Comparison of ENCODE assay signal across 22 cellular contexts in genomic region chr10:103382769-103383168, GRCh38.
"Had no signal": no experiment of that assay in that cellular context is flagged by ENCODE, and none has a peak within 500 bp of the region (broad histone marks: within the 10 kb centered on the region; RNA-seq: fewer than 3 reads in every experiment).

No MANE protein-coding gene starts in this region.

- H3K27me3 Mint-ChIP-seq: activated CD4-positive, alpha-beta T cell treated with anti-CD3 and anti-CD28 coated beads, Interleukin-2, amount 10 ng/mL, durations not matched to agents 24 days and 14 days; activated naive CD4-positive, alpha-beta T cell treated with anti-CD3 and anti-CD28 coated beads, Interleukin-2, amount 10 ng/mL, durations not matched to agents 7 days and 5 days; activated naive CD8-positive, alpha-beta T cell treated with anti-CD3 and anti-CD28 coated beads, Interleukin-2, amount 50 U/mL, for 24 hours; naive thymus-derived CD8-positive, alpha-beta T cell; type B pancreatic cell had no signal

- H3K27ac Mint-ChIP-seq: activated CD4-positive, alpha-beta T cell treated with anti-CD3 and anti-CD28 coated beads, Interleukin-2, amount 10 ng/mL, durations not matched to agents 24 days and 14 days; activated CD8-positive, alpha-beta T cell treated with anti-CD3 and anti-CD28 coated beads, Interleukin-2, amount 10 ng/mL, durations not matched to agents 7 days and 5 days; activated naive CD4-positive, alpha-beta T cell treated with anti-CD3 and anti-CD28 coated beads, Interleukin-2, amount 10 ng/mL, durations not matched to agents 7 days and 5 days; activated naive CD8-positive, alpha-beta T cell treated with anti-CD3 and anti-CD28 coated beads, Interleukin-2, amount 50 U/mL, for 24 hours; type B pancreatic cell had no signal

- H3K4me1 Mint-ChIP-seq: activated CD4-positive, alpha-beta T cell treated with anti-CD3 and anti-CD28 coated beads, Interleukin-2, amount 10 ng/mL, durations not matched to agents 24 days and 14 days; activated naive CD4-positive, alpha-beta T cell treated with anti-CD3 and anti-CD28 coated beads, Interleukin-2, amount 10 ng/mL, durations not matched to agents 7 days and 5 days; activated naive CD8-positive, alpha-beta T cell treated with anti-CD3 and anti-CD28 coated beads, Interleukin-2, amount 50 U/mL, for 24 hours; naive thymus-derived CD8-positive, alpha-beta T cell had no signal

- FAIRE-seq: pancreas, small intestine had no signal

- DNase-seq: activated CD4-positive, alpha-beta T cell treated with anti-CD3 and anti-CD28 coated beads, Interleukin-2, amount 10 ng/mL, durations not matched to agents 24 days and 14 days; activated CD4-positive, CD25-positive, alpha-beta regulatory T cell; activated CD8-positive, alpha-beta T cell treated with anti-CD3 and anti-CD28 coated beads, Interleukin-2, amount 10 ng/mL, durations not matched to agents 7 days and 5 days; activated naive CD4-positive, alpha-beta T cell treated with anti-CD3 and anti-CD28 coated beads, Interleukin-2, amount 10 ng/mL, durations not matched to agents 7 days and 5 days; activated naive CD8-positive, alpha-beta T cell treated with anti-CD3 and anti-CD28 coated beads, Interleukin-2, amount 50 U/mL, for 24 hours; activated T-cell treated with anti-CD3 and anti-CD28 coated beads, Interleukin-2, amount 50 U/mL, for 4 hours; cerebellar nuclear complex; cortex of kidney; heart right ventricle; left ventricle myocardium superior; mesendoderm; naive thymus-derived CD8-positive, alpha-beta T cell; pancreas; right lobe of liver; small intestine; stimulated activated CD4-positive, alpha-beta T cell treated with anti-CD3 and anti-CD28 coated beads, Interleukin-15, amount 100 ng/mL, for 24 hours; stimulated activated CD4-positive, alpha-beta T cell treated with anti-CD3 and anti-CD28 coated beads, Interleukin-4, amount 100 ng/mL, for 1 hour; T-helper 9 cell; testis had no signal

- ATAC-seq: activated CD8-positive, alpha-beta T cell treated with anti-CD3 and anti-CD28 coated beads, Interleukin-2, amount 10 ng/mL, durations not matched to agents 7 days and 5 days; activated naive CD8-positive, alpha-beta T cell treated with anti-CD3 and anti-CD28 coated beads, Interleukin-2, amount 50 U/mL, for 24 hours; activated T-cell treated with anti-CD3 and anti-CD28 coated beads, Interleukin-2, amount 50 U/mL, for 4 hours; esophagus mucosa; gastroesophageal sphincter; heart right ventricle; left ventricle myocardium superior; naive thymus-derived CD8-positive, alpha-beta T cell; pancreas; right lobe of liver had no signal

- H3K9me3 Mint-ChIP-seq: activated CD4-positive, alpha-beta T cell treated with anti-CD3 and anti-CD28 coated beads, Interleukin-2, amount 10 ng/mL, durations not matched to agents 24 days and 14 days; activated naive CD4-positive, alpha-beta T cell treated with anti-CD3 and anti-CD28 coated beads, Interleukin-2, amount 10 ng/mL, durations not matched to agents 7 days and 5 days; activated naive CD8-positive, alpha-beta T cell treated with anti-CD3 and anti-CD28 coated beads, Interleukin-2, amount 50 U/mL, for 24 hours; activated T-cell treated with anti-CD3 and anti-CD28 coated beads, Interleukin-2, amount 50 U/mL, for 4 hours; naive thymus-derived CD8-positive, alpha-beta T cell; type B pancreatic cell had no signal

- H3K4me3 Mint-ChIP-seq: activated CD4-positive, alpha-beta T cell treated with anti-CD3 and anti-CD28 coated beads, Interleukin-2, amount 10 ng/mL, durations not matched to agents 24 days and 14 days; activated CD8-positive, alpha-beta T cell treated with anti-CD3 and anti-CD28 coated beads, Interleukin-2, amount 10 ng/mL, durations not matched to agents 7 days and 5 days; activated naive CD4-positive, alpha-beta T cell treated with anti-CD3 and anti-CD28 coated beads, Interleukin-2, amount 10 ng/mL, durations not matched to agents 7 days and 5 days; activated naive CD8-positive, alpha-beta T cell treated with anti-CD3 and anti-CD28 coated beads, Interleukin-2, amount 50 U/mL, for 24 hours; activated T-cell treated with anti-CD3 and anti-CD28 coated beads, Interleukin-2, amount 50 U/mL, for 4 hours; naive thymus-derived CD8-positive, alpha-beta T cell; type B pancreatic cell had no signal
